ENCODE assay signal across 29 cellular contexts in genomic region chr2:5950736-5951135, GRCh38.
"Had no signal": no experiment of that assay in that cellular context is flagged by ENCODE, and none has a peak within 500 bp of the region (broad histone marks: within the 10 kb centered on the region; RNA-seq: fewer than 3 reads in every experiment).

No MANE protein-coding gene starts in this region.

- ATAC-seq: stimulated activated effector memory CD8-positive, alpha-beta T cell treated with anti-CD3 and anti-CD28 coated beads, Interleukin-12 subunit alpha, Interleukin-12 subunit beta, amount 100 ng/mL, for 72 hours; stimulated activated memory B cell treated with anti-CD40 and anti-IgM and Interleukin-4, amounts not matched to agents 10 μg/mL and 1 μg/mL and 100 μg/mL, for 72 hours; stimulated activated naive B cell treated with anti-CD40 and anti-IgM and Interleukin-4, amounts not matched to agents 10 μg/mL and 1 μg/mL and 100 μg/mL, for 72 hours; stimulated activated naive CD8-positive, alpha-beta T cell treated with anti-CD3 and anti-CD28 coated beads, Interleukin-15, amount 100 ng/mL, for 72 hours; stimulated activated naive CD8-positive, alpha-beta T cell treated with anti-CD3 and anti-CD28 coated beads, Interleukin-15, Interleukin-2, amounts not matched to agents 100 U/mL and 50 U/mL, for 24 hours; upper lobe of right lung had no signal

- H3K27ac ChIP-seq: stomach, suprapubic skin, testis, thoracic aorta, thyroid gland, tibial artery, tibial nerve, transverse colon, upper lobe of left lung, upper lobe of right lung, uterus, vagina had no signal

- H3K4me3 Mint-ChIP-seq: stimulated activated effector memory CD8-positive, alpha-beta T cell treated with anti-CD3 and anti-CD28 coated beads, Interleukin-12 subunit alpha, Interleukin-12 subunit beta, amount 100 ng/mL, for 72 hours; stimulated activated memory B cell treated with anti-CD40 and anti-IgM and Interleukin-4, amounts not matched to agents 10 μg/mL and 1 μg/mL and 100 μg/mL, for 72 hours; stimulated activated naive B cell treated with anti-CD40 and anti-IgM and Interleukin-4, amounts not matched to agents 10 μg/mL and 1 μg/mL and 100 μg/mL, for 72 hours; stimulated activated naive CD8-positive, alpha-beta T cell treated with anti-CD3 and anti-CD28 coated beads, Interleukin-15, amount 100 ng/mL, for 72 hours; stimulated activated naive CD8-positive, alpha-beta T cell treated with anti-CD3 and anti-CD28 coated beads, Interleukin-15, Interleukin-2, amounts not matched to agents 100 ng/mL and 50 ng/mL, for 24 hours; type B pancreatic cell had no signal

- H3K36me3 Mint-ChIP-seq: stimulated activated effector memory CD8-positive, alpha-beta T cell treated with anti-CD3 and anti-CD28 coated beads, Interleukin-12 subunit alpha, Interleukin-12 subunit beta, amount 100 ng/mL, for 72 hours; stimulated activated memory B cell treated with anti-CD40 and anti-IgM and Interleukin-4, amounts not matched to agents 10 μg/mL and 1 μg/mL and 100 μg/mL, for 72 hours; stimulated activated naive B cell treated with anti-CD40 and anti-IgM and Interleukin-4, amounts not matched to agents 10 μg/mL and 1 μg/mL and 100 μg/mL, for 72 hours; type B pancreatic cell had no signal

- H3K4me1 ChIP-seq: stomach, suprapubic skin, testis, thyroid gland, tibial artery, tibial nerve, transverse colon, upper lobe of left lung, upper lobe of right lung, uterus, vagina had no signal

- H3K27me3 Mint-ChIP-seq: stimulated activated memory B cell treated with anti-CD40 and anti-IgM and Interleukin-4, amounts not matched to agents 10 μg/mL and 1 μg/mL and 100 μg/mL, for 72 hours; stimulated activated naive B cell treated with anti-CD40 and anti-IgM and Interleukin-4, amounts not matched to agents 10 μg/mL and 1 μg/mL and 100 μg/mL, for 72 hours; stimulated activated naive CD8-positive, alpha-beta T cell treated with anti-CD3 and anti-CD28 coated beads, Interleukin-15, amount 100 ng/mL, for 72 hours; stimulated activated naive CD8-positive, alpha-beta T cell treated with anti-CD3 and anti-CD28 coated beads, Interleukin-15, Interleukin-2, amounts not matched to agents 100 ng/mL and 50 ng/mL, for 24 hours had no signal

- H3K4me1 Mint-ChIP-seq: stimulated activated effector memory CD8-positive, alpha-beta T cell treated with anti-CD3 and anti-CD28 coated beads, Interleukin-12 subunit alpha, Interleukin-12 subunit beta, amount 100 ng/mL, for 72 hours; stimulated activated naive B cell treated with anti-CD40 and anti-IgM and Interleukin-4, amounts not matched to agents 10 μg/mL and 1 μg/mL and 100 μg/mL, for 72 hours; stimulated activated naive CD8-positive, alpha-beta T cell treated with anti-CD3 and anti-CD28 coated beads, Interleukin-15, amount 100 ng/mL, for 72 hours had no signal

- FAIRE-seq: urothelium cell line had no signal

- DNase-seq: stimulated activated CD4-positive, alpha-beta T cell treated with anti-CD3 and anti-CD28 coated beads, Interleukin-2, amount 100 ng/mL, for 48 hours; stimulated activated CD4-positive, alpha-beta T cell treated with anti-CD3 and anti-CD28 coated beads, Interleukin-4, amount 100 ng/mL, for 1 hour; stimulated activated CD4-positive, alpha-beta T cell treated with anti-CD3 and anti-CD28 coated beads, Interleukin-4, amount 100 ng/mL, for 24 hours; stimulated activated CD4-positive, alpha-beta T cell treated with anti-CD3 and anti-CD28 coated beads, Interleukin-4, amount 100 ng/mL, for 4 hours; stimulated activated CD8-positive, alpha-beta memory T cell treated with anti-CD3 and anti-CD28 coated beads, Interleukin-4, amount 100 ng/mL, for 48 hours; stimulated activated naive B cell treated with anti-CD40 and anti-IgM and Interleukin-4, amounts not matched to agents 10 μg/mL and 1 μg/mL and 100 μg/mL, for 72 hours; stimulated activated naive CD4-positive, alpha-beta T cell; stimulated activated naive CD4-positive, alpha-beta T cell treated with Interleukin-2 at 50 U/mL for 16 hours; stimulated activated naive CD8-positive, alpha-beta T cell treated with anti-CD3 and anti-CD28 coated beads, Interleukin-15, amount 100 ng/mL, for 72 hours; stimulated activated naive CD8-positive, alpha-beta T cell treated with anti-CD3 and anti-CD28 coated beads, Interleukin-15, Interleukin-2, amounts not matched to agents 100 U/mL and 50 U/mL, for 24 hours; stomach; substantia nigra; testis; thyroid gland; tibial artery; transverse colon; trophoblast cell; upper lobe of left lung; upper lobe of right lung; uterus had no signal

- H3K4me3 ChIP-seq: stomach, suprapubic skin, testis, thoracic aorta, thyroid gland, tibial artery, tibial nerve, transverse colon, upper lobe of left lung, upper lobe of right lung, uterus, vagina had no signal

- H3K27me3 ChIP-seq: stomach, suprapubic skin, testis, thyroid gland, tibial artery, tibial nerve, transverse colon, upper lobe of left lung, upper lobe of right lung, uterus, vagina had no signal

- H3K27ac Mint-ChIP-seq: stimulated activated effector memory CD8-positive, alpha-beta T cell treated with anti-CD3 and anti-CD28 coated beads, Interleukin-12 subunit alpha, Interleukin-12 subunit beta, amount 100 ng/mL, for 72 hours; stimulated activated memory B cell treated with anti-CD40 and anti-IgM and Interleukin-4, amounts not matched to agents 10 μg/mL and 1 μg/mL and 100 μg/mL, for 72 hours; stimulated activated naive B cell treated with anti-CD40 and anti-IgM and Interleukin-4, amounts not matched to agents 10 μg/mL and 1 μg/mL and 100 μg/mL, for 72 hours; stimulated activated naive CD8-positive, alpha-beta T cell treated with anti-CD3 and anti-CD28 coated beads, Interleukin-15, amount 100 ng/mL, for 72 hours; stimulated activated naive CD8-positive, alpha-beta T cell treated with anti-CD3 and anti-CD28 coated beads, Interleukin-15, Interleukin-2, amounts not matched to agents 100 ng/mL and 50 ng/mL, for 24 hours; type B pancreatic cell had no signal

- H3K9me3 ChIP-seq: suprapubic skin, testis, thoracic aorta, thyroid gland, tibial artery, tibial nerve, transverse colon, upper lobe of left lung, upper lobe of right lung, uterus, vagina had no signal

- H3K36me3 ChIP-seq: stomach, suprapubic skin, thoracic aorta, thyroid gland, tibial artery, tibial nerve, transverse colon, upper lobe of left lung, upper lobe of right lung, uterus, vagina had no signal
